1 cellular context compared by ENCODE assay signal in genomic region chr20:49479785-49480184, GRCh38.
TF ChIP-seq lines count a peak whose summit lies in the region.

No MANE protein-coding gene starts in this region.

TF ChIP-seq in HepG2, 621 proteins besides CTCF, POLR2A, EP300 and RAD21 (continued from another document and continues in another):
- no peak for TF ChIP-seq HOMEZ (CRISPR knock-in tag; IDR thresholded peaks at IDR 0.05; ENCODE audit: low read depth)
- no peak for TF ChIP-seq MTF2 (CRISPR knock-in tag; IDR thresholded peaks at IDR 0.05; ENCODE audit: borderline replicate concordance)
- no peak for TF ChIP-seq SP4 (CRISPR knock-in tag; IDR thresholded peaks at IDR 0.05)
- TF ChIP-seq ATF7-NPFF (CRISPR knock-in tag; IDR thresholded peaks at IDR 0.05; ENCODE audit: low read depth) = no peak
- no peak for TF ChIP-seq HNF4A (CRISPR knock-in tag; IDR thresholded peaks at IDR 0.05)
- no peak for TF ChIP-seq MTA3 (CRISPR knock-in tag; IDR thresholded peaks at IDR 0.05)
- no peak for TF ChIP-seq TRIM22 (IDR thresholded peaks at IDR 0.05)
- TF ChIP-seq JUNB (CRISPR knock-in tag; IDR thresholded peaks at IDR 0.05; ENCODE audit: borderline replicate concordance) = no peak
- no peak for TF ChIP-seq HNF1A (IDR thresholded peaks at IDR 0.05; ENCODE audit: low read depth)
- peak; percentile 19; the same call in 1 of the 2 replicates for TF ChIP-seq HNF1A (CRISPR knock-in tag; IDR thresholded peaks at IDR 0.05; ENCODE audit: borderline replicate concordance)
- TF ChIP-seq MXD4 (CRISPR knock-in tag; IDR thresholded peaks at IDR 0.05) = no peak
- TF ChIP-seq NAIF1 (CRISPR knock-in tag; IDR thresholded peaks at IDR 0.05; ENCODE audit: borderline replicate concordance) = no peak
- no peak for TF ChIP-seq AGO2 (optimal IDR thresholded peaks at IDR 0.05; ENCODE audit: low read depth, low read length)
- TF ChIP-seq NR3C1 (CRISPR knock-in tag; IDR thresholded peaks at IDR 0.05) = no peak
- no peak for TF ChIP-seq ZXDC (CRISPR knock-in tag; IDR thresholded peaks at IDR 0.05)
- no peak for TF ChIP-seq SP1 (IDR thresholded peaks at IDR 0.05)
- no peak for TF ChIP-seq SP1 (CRISPR knock-in tag; IDR thresholded peaks at IDR 0.05)
- TF ChIP-seq ZFP1 (CRISPR knock-in tag; IDR thresholded peaks at IDR 0.05) = no peak
- no peak; the same call in 1 of the 2 replicates for TF ChIP-seq RXRA (CRISPR knock-in tag; IDR thresholded peaks at IDR 0.05)
- TF ChIP-seq MIER2 (CRISPR knock-in tag; IDR thresholded peaks at IDR 0.05) = peak; percentile 83
- no peak for TF ChIP-seq ZNF17 (CRISPR knock-in tag; IDR thresholded peaks at IDR 0.05)
- TF ChIP-seq HNF4G (IDR thresholded peaks at IDR 0.05; ENCODE audit: borderline replicate concordance, low read depth, low read length) = no peak
- no peak for TF ChIP-seq HNF4G (CRISPR knock-in tag; IDR thresholded peaks at IDR 0.05; ENCODE audit: borderline replicate concordance, low read depth)
- TF ChIP-seq ZNF33A (CRISPR knock-in tag; IDR thresholded peaks at IDR 0.05; ENCODE audit: borderline replicate concordance) = no peak
- no peak for TF ChIP-seq TARDBP (CRISPR knock-in tag; IDR thresholded peaks at IDR 0.05)
- no peak for TF ChIP-seq ZNF547 (CRISPR knock-in tag; IDR thresholded peaks at IDR 0.05)
- TF ChIP-seq NFYC (CRISPR knock-in tag; IDR thresholded peaks at IDR 0.05) = no peak
- no peak for TF ChIP-seq ZFYVE20 (CRISPR knock-in tag; IDR thresholded peaks at IDR 0.05; ENCODE audit: borderline replicate concordance, low read depth)
- no peak for TF ChIP-seq JUN (CRISPR knock-in tag; IDR thresholded peaks at IDR 0.05)
- TF ChIP-seq REL (CRISPR knock-in tag; conservative IDR thresholded peaks at IDR 0.05) = no peak
- no peak for TF ChIP-seq ZNF430 (CRISPR knock-in tag; IDR thresholded peaks at IDR 0.05)
- 0 out of 2 replicates have a peak, but pooled peaks have one; percentile 41 for TF ChIP-seq DNMT3B (CRISPR knock-in tag; conservative IDR thresholded peaks at IDR 0.05)
- TF ChIP-seq ZNF782 (CRISPR knock-in tag; IDR thresholded peaks at IDR 0.05; ENCODE audit: borderline replicate concordance) = no peak
- TF ChIP-seq RARA (CRISPR knock-in tag; IDR thresholded peaks at IDR 0.05) = peak; percentile 28; the same call in 1 of the 2 replicates
- no peak for TF ChIP-seq SOX13 (IDR thresholded peaks at IDR 0.05)
- peak in 1 of 2 experiments; percentile 68; a peak in 2 of 4 replicates for TF ChIP-seq SOX13 (CRISPR knock-in tag; conservative IDR thresholded peaks at IDR 0.05 in 1 of 2, IDR thresholded peaks at IDR 0.05 in 1 of 2)
- TF ChIP-seq CREM (IDR thresholded peaks at IDR 0.05) = peak; percentile 28; the same call in 1 of the 2 replicates
- TF ChIP-seq CREM (CRISPR knock-in tag; IDR thresholded peaks at IDR 0.05) = no peak
- no peak; the same call in 1 of the 2 replicates for TF ChIP-seq HHEX (CRISPR knock-in tag; IDR thresholded peaks at IDR 0.05)
- TF ChIP-seq ZNF747 (CRISPR knock-in tag; IDR thresholded peaks at IDR 0.05; ENCODE audit: borderline replicate concordance) = no peak
- TF ChIP-seq CCAR2 (optimal IDR thresholded peaks at IDR 0.05; ENCODE audit: low read depth, low read length) = no peak
- no peak for TF ChIP-seq SATB2 (CRISPR knock-in tag; IDR thresholded peaks at IDR 0.05)
- no peak for TF ChIP-seq KDM4B (CRISPR knock-in tag; IDR thresholded peaks at IDR 0.05)
- no peak for TF ChIP-seq TP53 (CRISPR knock-in tag; conservative IDR thresholded peaks at IDR 0.05)
- no peak for TF ChIP-seq ARNTL (CRISPR knock-in tag; IDR thresholded peaks at IDR 0.05)
- 0 out of 2 replicates have a peak, but pooled peaks have one; percentile 31 for TF ChIP-seq ZNF343 (CRISPR knock-in tag; IDR thresholded peaks at IDR 0.05)
- TF ChIP-seq EHMT2 (IDR thresholded peaks at IDR 0.05; ENCODE audit: borderline replicate concordance, low read depth, low read length) = no peak
- peak; percentile 93 for TF ChIP-seq ZBTB34 (CRISPR knock-in tag; IDR thresholded peaks at IDR 0.05)
- TF ChIP-seq FOXK1 (CRISPR knock-in tag; IDR thresholded peaks at IDR 0.05; ENCODE audit: borderline replicate concordance, low read depth) = no peak
- no peak for TF ChIP-seq ZNF883 (CRISPR knock-in tag; IDR thresholded peaks at IDR 0.05; ENCODE audit: not compliant biosample characterization)
- TF ChIP-seq ZNF790 (CRISPR knock-in tag; IDR thresholded peaks at IDR 0.05; ENCODE audit: borderline replicate concordance) = no peak
- TF ChIP-seq SRSF4 (IDR thresholded peaks at IDR 0.05; ENCODE audit: low read depth, low read length, poor library complexity, severe bottlenecking) = no peak
- TF ChIP-seq ZNF720 (CRISPR knock-in tag; IDR thresholded peaks at IDR 0.05) = no peak
- no peak for TF ChIP-seq SETDB1 (CRISPR knock-in tag; IDR thresholded peaks at IDR 0.05; ENCODE audit: borderline replicate concordance)
- TF ChIP-seq ZNF232 (CRISPR knock-in tag; IDR thresholded peaks at IDR 0.05; ENCODE audit: borderline replicate concordance) = no peak
- peak; percentile 39; the same call in 1 of the 2 replicates for TF ChIP-seq FOXA3 (CRISPR knock-in tag; IDR thresholded peaks at IDR 0.05)
- no peak for TF ChIP-seq ZNF598 (CRISPR knock-in tag; IDR thresholded peaks at IDR 0.05; ENCODE audit: borderline replicate concordance)
- TF ChIP-seq ZNF562 (CRISPR knock-in tag; IDR thresholded peaks at IDR 0.05; ENCODE audit: borderline replicate concordance) = no peak
- no peak for TF ChIP-seq GPBP1L1 (CRISPR knock-in tag; IDR thresholded peaks at IDR 0.05)
- peak; percentile 3; the same call in 1 of the 2 replicates for TF ChIP-seq FOSL2 (CRISPR knock-in tag; IDR thresholded peaks at IDR 0.05)
- no peak for TF ChIP-seq MXD1 (CRISPR knock-in tag; IDR thresholded peaks at IDR 0.05)
- TF ChIP-seq ZNF354B (CRISPR knock-in tag; IDR thresholded peaks at IDR 0.05) = no peak
- no peak for TF ChIP-seq MZF1 (CRISPR knock-in tag; IDR thresholded peaks at IDR 0.05; ENCODE audit: borderline replicate concordance)
